8 cellular contexts compared by ENCODE assay signal in the genomic region with DNA sequence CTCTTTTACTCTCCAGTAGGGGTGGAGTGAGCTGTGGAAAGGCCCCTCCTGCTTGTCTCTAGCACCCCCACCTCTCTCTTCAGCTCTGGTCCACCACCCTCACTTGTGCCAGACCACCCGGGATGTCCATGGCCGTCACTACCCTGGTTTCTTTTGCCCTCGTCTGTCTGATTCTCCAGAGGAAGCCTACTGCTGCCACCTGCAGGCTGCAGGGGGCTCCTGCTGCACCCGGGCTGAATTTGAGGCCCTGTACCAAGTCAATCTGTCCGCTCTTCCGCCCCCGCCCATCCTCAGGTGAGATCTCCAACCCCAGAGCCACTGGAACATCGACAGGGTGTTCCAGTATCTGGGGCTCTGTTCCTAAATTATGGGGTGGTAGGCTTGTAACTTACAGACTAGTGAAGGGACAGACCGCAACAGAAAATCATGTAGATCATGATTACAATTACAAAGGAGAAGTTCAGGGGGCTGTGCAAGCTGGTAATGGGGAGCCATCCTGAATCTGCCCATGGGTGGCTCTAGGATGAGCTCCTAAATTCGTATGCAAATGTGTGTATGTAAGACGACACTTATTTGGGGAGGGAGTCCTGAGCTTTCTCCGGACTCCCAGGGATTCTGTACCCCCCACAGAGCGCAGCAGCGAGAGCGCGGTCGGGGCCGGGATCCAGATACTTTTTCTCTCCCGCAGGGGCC. TPM values are rescaled to one million over a fixed set of nuclear protein-coding genes. Genes with fewer than 3 reads are reported as not detected.
A peak's percentile ranks its signal among the peaks of the same experiment; 100 is the strongest.
DNase-seq lines count a peak whose midpoint lies in the region; ATAC-seq and TF ChIP-seq lines count a peak whose summit lies in the region.

No MANE protein-coding gene starts in this region.

- WGBS in thyroid gland, 2 donors: 0 to 3% methylated on average over 11 to 19 of the region's 19 CpGs

- peak overlapping the region; percentile 68 for H3K4me3 ChIP-seq in parathyroid adenoma (ENCODE audit: low read depth, low read length)
- peak overlapping the region in 2 of 3 donors; percentile 63 to 76 for H3K4me3 ChIP-seq in thyroid gland (replicated peaks in 1 of 3)

- H3K9ac ChIP-seq in parathyroid adenoma: no peak overlapping the region

- TF ChIP-seq CTCF in parathyroid adenoma (IDR thresholded peaks at IDR 0.05) (peak; percentile 74), thyroid gland (IDR thresholded peaks at IDR 0.05) (peak; percentile 63 to 91 (median 76))

- no peaks in the 10 kb centered on the region for H3K27me3 ChIP-seq in parathyroid adenoma (ENCODE audit: control insufficient read depth, insufficient read depth, low read length)
- no peaks in the 10 kb centered on the region for H3K27me3 ChIP-seq in thyroid gland

- H3K4me3 Mint-ChIP-seq in activated naive CD8-positive, alpha-beta T cell treated with anti-CD3 and anti-CD28 coated beads for 36 hours: peak overlapping the region; percentile 86

- H3K4me2 ChIP-seq in parathyroid adenoma (ENCODE audit: low read length): peak overlapping the region; percentile 70

- no peak for TF ChIP-seq POLR2A in thyroid gland (IDR thresholded peaks at IDR 0.05)

- H3K27me3 Mint-ChIP-seq in activated naive CD8-positive, alpha-beta T cell treated with anti-CD3 and anti-CD28 coated beads for 36 hours: no peaks in the 10 kb centered on the region

- no peaks in the 10 kb centered on the region for H3K79me2 ChIP-seq in parathyroid adenoma

- peaks cover 41% of the 10 kb centered on the region for H3K4me1 Mint-ChIP-seq in activated naive CD8-positive, alpha-beta T cell treated with anti-CD3 and anti-CD28 coated beads for 36 hours

- peaks cover 18% of the 10 kb centered on the region for H3K36me3 Mint-ChIP-seq in activated naive CD8-positive, alpha-beta T cell treated with anti-CD3 and anti-CD28 coated beads for 36 hours

- H3K4me1 ChIP-seq in parathyroid adenoma: peaks cover 6% of the 10 kb centered on the region
- H3K4me1 ChIP-seq in thyroid gland: peaks cover 23 to 45% of the 10 kb centered on the region in 2 donors

- DNase-seq in Daoy (ENCODE audit: low read depth): peak; percentile 80
- peak; percentile 72 for DNase-seq in NCI-H1105 treated with DMSO at 0.1 percent for 48 hours (lab: John Stamatoyannopoulos, UW)
- peak; percentile 80 for DNase-seq in SKM-1 treated with dmso at 0.1 percent for 144 hours (lab: John Stamatoyannopoulos, UW; ENCODE audit: unreplicated experiment)
- DNase-seq in activated naive CD8-positive, alpha-beta T cell treated with anti-CD3 and anti-CD28 coated beads for 36 hours: peak; percentile 89
- DNase-seq in Right ventricle myocardium superior: peak; percentile 90
- peak; percentile 90 to 91 for DNase-seq in thyroid gland

- H2AFZ ChIP-seq in parathyroid adenoma: peak overlapping the region; percentile 89

- H3K27ac Mint-ChIP-seq in activated naive CD8-positive, alpha-beta T cell treated with anti-CD3 and anti-CD28 coated beads for 36 hours: peak overlapping the region; percentile 90

- H3K9me3 ChIP-seq in parathyroid adenoma (ENCODE audit: control insufficient read depth, low read length) (no peaks in the 10 kb centered on the region), thyroid gland (no peaks in the 10 kb centered on the region)

- H3K9me3 Mint-ChIP-seq in activated naive CD8-positive, alpha-beta T cell treated with anti-CD3 and anti-CD28 coated beads for 36 hours: no peaks in the 10 kb centered on the region

- no peaks in the 10 kb centered on the region for H3K36me3 ChIP-seq in parathyroid adenoma (ENCODE audit: control insufficient read depth, insufficient read depth, low read length)
- H3K36me3 ChIP-seq in thyroid gland: peaks cover 2 to 4% of the 10 kb centered on the region in 2 donors

- H3K27ac ChIP-seq in parathyroid adenoma (peak overlapping the region; percentile 62), thyroid gland (peak overlapping the region in 2 of 3 donors; percentile 69 to 78)

- peak; percentile 24 for ATAC-seq in HG02588 (IDR thresholded peaks at IDR 0.05; ENCODE audit: unreplicated experiment)
- peak; percentile 58 for ATAC-seq in Right ventricle myocardium superior (ENCODE audit: poor library complexity)

- intact Hi-C loops in Right ventricle myocardium superior (cut with DNase I): no loop called here
- intact Hi-C loops in thyroid gland (cut with DNase I): no loop called here

RNA-seq across cellular contexts. Expression of a gene that starts 0.7 kb away (rescaled TPM):
- total RNA-seq in Daoy (2014; rRNA removed; shearing (Covaris generic)): 48.7 and 57.5 TPM in 2 replicates
- total RNA-seq in activated naive CD8-positive, alpha-beta T cell treated with anti-CD3 and anti-CD28 coated beads for 36 hours: 10 to 100 TPM; 62.7 to 65.5 TPM
- 26.5 TPM for total RNA-seq in Right ventricle myocardium superior
- total RNA-seq in thyroid gland: 10 to 100 TPM; 26.3 to 59.3 (median 43.9) TPM

RNA-seq across cellular contexts. Expression of a gene that starts 2.1 kb away (rescaled TPM):
- 10.2 and 17.6 TPM in 2 replicates for total RNA-seq in Daoy (2014; rRNA removed; shearing (Covaris generic))
- total RNA-seq in activated naive CD8-positive, alpha-beta T cell treated with anti-CD3 and anti-CD28 coated beads for 36 hours: 10 to 100 TPM; 38.4 to 44.3 TPM
- 15.5 TPM for total RNA-seq in Right ventricle myocardium superior
- total RNA-seq in thyroid gland: 10 to 100 TPM; 13.3 to 25.7 (median 18.0) TPM

RNA-seq across cellular contexts. Expression of a gene that starts 20.3 kb away (rescaled TPM):
- 13.6 and 19.8 TPM in 2 replicates for total RNA-seq in Daoy (2014; rRNA removed; shearing (Covaris generic))
- 10 to 100 TPM; 23.3 to 23.6 TPM for total RNA-seq in activated naive CD8-positive, alpha-beta T cell treated with anti-CD3 and anti-CD28 coated beads for 36 hours
- total RNA-seq in Right ventricle myocardium superior (9.3 TPM), thyroid gland (10 to 100 TPM in 2 of 4 donors, 1 to 10 TPM in 2; 7.6 to 15.2 (median 9.9) TPM)

RNA-seq across cellular contexts. Expression of a gene that starts 31.3 kb away (rescaled TPM):
- 2.1 and 8.2 TPM in 2 replicates for total RNA-seq in Daoy (2014; rRNA removed; shearing (Covaris generic))
- total RNA-seq in activated naive CD8-positive, alpha-beta T cell treated with anti-CD3 and anti-CD28 coated beads for 36 hours: 10 to 100 TPM; 69.1 to 74.1 TPM
- total RNA-seq in Right ventricle myocardium superior: 130 TPM
- total RNA-seq in thyroid gland: 100 to 1,000 TPM in 1 of 4 donors, 10 to 100 TPM in 3; 30.1 to 129 (median 58.9) TPM

RNA-seq across cellular contexts. Expression of a gene that starts 50.1 kb away (rescaled TPM):
- 0.36 and 0.46 TPM in 2 replicates for total RNA-seq in Daoy (2014; rRNA removed; shearing (Covaris generic))
- total RNA-seq in activated naive CD8-positive, alpha-beta T cell treated with anti-CD3 and anti-CD28 coated beads for 36 hours: 1 to 10 TPM; 2.1 to 2.5 TPM
- total RNA-seq in Right ventricle myocardium superior: 17.1 TPM
- 10 to 100 TPM; 34.1 to 44.5 (median 36.0) TPM for total RNA-seq in thyroid gland

Comparison
In these comparisons a context has a peak if more than half of its experiments do, and no peak if none do; other contexts are left out.
1. Peak in every context shown above with its lines: DNase-seq, ATAC-seq, H3K4me3 ChIP-seq and H3K27ac ChIP-seq.